Comparison of ENCODE assay signal across 1 cellular context in the genomic region with DNA sequence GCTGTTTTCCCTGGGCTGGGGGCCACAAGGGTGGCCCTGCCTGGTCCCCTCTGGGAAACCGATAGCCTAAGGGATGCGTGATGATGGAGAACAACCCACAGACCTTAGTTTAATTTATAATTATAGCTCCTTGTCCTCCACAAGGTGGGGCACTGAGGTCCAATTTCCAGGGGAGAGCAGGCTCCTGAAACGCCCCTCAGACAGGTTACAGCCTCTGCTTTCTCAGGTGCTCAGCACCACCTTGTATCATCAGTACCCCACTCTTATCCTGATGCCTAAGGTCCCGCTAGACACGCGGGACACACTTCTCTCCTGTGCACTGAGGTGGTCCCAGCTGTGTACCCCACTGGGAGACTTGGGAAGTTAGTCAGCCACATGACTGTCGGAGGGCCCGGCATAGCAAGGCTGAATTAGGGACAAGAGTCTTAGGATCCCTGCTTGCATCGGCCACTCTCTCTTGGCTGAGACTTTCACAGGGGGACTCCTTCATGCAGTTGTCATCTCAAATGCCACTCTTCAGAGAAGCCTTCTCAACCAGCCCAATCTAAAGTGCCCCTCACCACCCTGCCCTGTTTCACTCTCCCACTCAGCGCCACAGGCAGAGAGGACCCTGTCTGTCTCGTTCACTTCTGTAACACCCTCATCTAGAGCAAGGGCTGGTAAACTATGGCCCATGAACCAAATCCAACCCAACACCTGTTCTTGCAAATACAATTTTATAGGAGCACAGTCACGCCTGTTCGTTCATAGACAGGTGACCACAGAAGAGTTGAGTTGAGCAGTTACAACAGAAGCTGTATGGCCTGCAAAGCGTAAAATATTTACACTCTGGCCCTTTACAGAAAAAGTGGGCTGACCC.
TF ChIP-seq lines count a peak whose summit lies in the region.

No MANE protein-coding gene starts in this region.

TF ChIP-seq in GM23338, 12 proteins besides CTCF, POLR2A, EP300 and RAD21 (continued from another document):
- TF ChIP-seq, protein P1, sequence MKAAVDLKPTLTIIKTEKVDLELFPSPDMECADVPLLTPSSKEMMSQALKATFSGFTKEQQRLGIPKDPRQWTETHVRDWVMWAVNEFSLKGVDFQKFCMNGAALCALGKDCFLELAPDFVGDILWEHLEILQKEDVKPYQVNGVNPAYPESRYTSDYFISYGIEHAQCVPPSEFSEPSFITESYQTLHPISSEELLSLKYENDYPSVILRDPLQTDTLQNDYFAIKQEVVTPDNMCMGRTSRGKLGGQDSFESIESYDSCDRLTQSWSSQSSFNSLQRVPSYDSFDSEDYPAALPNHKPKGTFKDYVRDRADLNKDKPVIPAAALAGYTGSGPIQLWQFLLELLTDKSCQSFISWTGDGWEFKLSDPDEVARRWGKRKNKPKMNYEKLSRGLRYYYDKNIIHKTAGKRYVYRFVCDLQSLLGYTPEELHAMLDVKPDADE (IDR thresholded peaks at IDR 0.05), result no peak
